Comparison of ENCODE assay signal across 1 cellular context in genomic region chr22:46934172-46934745, GRCh38.
TF ChIP-seq lines count a peak whose summit lies in the region.

No MANE protein-coding gene starts in this region.

TF ChIP-seq in liver, 16 proteins besides CTCF, POLR2A, EP300 and RAD21 (continued from another document):
- TF ChIP-seq, protein P1, sequence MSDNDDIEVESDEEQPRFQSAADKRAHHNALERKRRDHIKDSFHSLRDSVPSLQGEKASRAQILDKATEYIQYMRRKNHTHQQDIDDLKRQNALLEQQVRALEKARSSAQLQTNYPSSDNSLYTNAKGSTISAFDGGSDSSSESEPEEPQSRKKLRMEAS (IDR thresholded peaks at IDR 0.05): no peak
- TF ChIP-seq TAF1 (conservative IDR thresholded peaks at IDR 0.05) (no peak), FOXA1 (IDR thresholded peaks at IDR 0.05) (no peak), RXRA (IDR thresholded peaks at IDR 0.05) (no peak), ATF3 (IDR thresholded peaks at IDR 0.05) (no peak), HNF4A (conservative IDR thresholded peaks at IDR 0.05) (no peak), JUND (IDR thresholded peaks at IDR 0.05) (no peak), NR2F2 (IDR thresholded peaks at IDR 0.05) (no peak), FOXA2 (IDR thresholded peaks at IDR 0.05) (no peak), EGR1 (IDR thresholded peaks at IDR 0.05; ENCODE audit: low read depth in 2 of 2) (no peak), YY1 (IDR thresholded peaks at IDR 0.05) (no peak), GABPA (IDR thresholded peaks at IDR 0.05 in 1 of 2, conservative IDR thresholded peaks at IDR 0.05 in 1 of 2) (no peak)
- TF ChIP-seq, protein P2, sequence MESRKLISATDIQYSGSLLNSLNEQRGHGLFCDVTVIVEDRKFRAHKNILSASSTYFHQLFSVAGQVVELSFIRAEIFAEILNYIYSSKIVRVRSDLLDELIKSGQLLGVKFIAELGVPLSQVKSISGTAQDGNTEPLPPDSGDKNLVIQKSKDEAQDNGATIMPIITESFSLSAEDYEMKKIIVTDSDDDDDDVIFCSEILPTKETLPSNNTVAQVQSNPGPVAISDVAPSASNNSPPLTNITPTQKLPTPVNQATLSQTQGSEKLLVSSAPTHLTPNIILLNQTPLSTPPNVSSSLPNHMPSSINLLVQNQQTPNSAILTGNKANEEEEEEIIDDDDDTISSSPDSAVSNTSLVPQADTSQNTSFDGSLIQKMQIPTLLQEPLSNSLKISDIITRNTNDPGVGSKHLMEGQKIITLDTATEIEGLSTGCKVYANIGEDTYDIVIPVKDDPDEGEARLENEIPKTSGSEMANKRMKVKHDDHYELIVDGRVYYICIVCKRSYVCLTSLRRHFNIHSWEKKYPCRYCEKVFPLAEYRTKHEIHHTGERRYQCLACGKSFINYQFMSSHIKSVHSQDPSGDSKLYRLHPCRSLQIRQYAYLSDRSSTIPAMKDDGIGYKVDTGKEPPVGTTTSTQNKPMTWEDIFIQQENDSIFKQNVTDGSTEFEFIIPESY (IDR thresholded peaks at IDR 0.05): no peak
